In the genomic region with DNA sequence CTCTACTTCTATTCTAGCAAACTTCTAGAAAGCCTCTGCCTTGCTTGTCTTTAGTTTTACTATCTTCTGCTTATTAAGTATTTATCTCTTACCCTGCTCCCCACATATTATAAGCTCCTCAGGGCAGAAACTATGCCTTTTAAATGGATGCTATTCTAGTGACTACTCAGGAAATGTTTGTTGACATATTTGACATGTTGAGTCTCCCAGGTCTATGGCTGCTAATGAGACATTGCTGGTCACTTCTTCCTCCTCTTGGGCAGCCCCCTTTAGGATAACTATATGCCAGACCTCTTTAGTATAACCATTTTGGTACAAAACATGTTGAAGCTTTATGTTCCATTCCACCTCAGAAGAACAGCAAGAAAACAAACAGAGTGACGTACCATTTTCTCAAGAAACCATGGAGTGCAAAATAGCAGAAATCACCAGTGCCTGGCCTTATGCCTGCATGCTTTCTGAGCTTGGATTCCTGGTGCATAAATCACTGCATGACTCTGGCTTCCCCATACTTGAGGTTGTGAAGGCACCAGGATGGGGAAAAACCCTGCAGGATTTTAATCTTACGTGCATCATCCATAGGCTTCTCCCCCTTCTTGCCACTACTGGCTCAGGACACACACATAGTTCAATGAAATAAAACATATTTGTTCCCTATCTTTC, we compare ENCODE assay signal across 9 cellular contexts.
DNase-seq lines count a peak whose midpoint lies in the region; ATAC-seq and TF ChIP-seq lines count a peak whose summit lies in the region.
"Had no signal": no experiment of that assay in that cellular context is flagged by ENCODE, and none has a peak within 500 bp of the region (broad histone marks: within the 10 kb centered on the region; RNA-seq: fewer than 3 reads in every experiment).

No MANE protein-coding gene starts in this region.

- H3K9me3 Mint-ChIP-seq in effector memory CD8-positive, alpha-beta T cell, result no peaks in the 10 kb centered on the region

- no peaks in the 10 kb centered on the region for H4K20me1 ChIP-seq in smooth muscle cell (ENCODE audit: low read depth)

- H3K4me3 ChIP-seq in HFF-Myc (replicated peaks; ENCODE audit: low read depth, low read length) (no peak overlapping the region), smooth muscle cell (no peak overlapping the region)
- H3K4me3 ChIP-seq: pancreas had no signal

- WGBS in smooth muscle cell (ENCODE audit: low lambda C conversion rate), result 4% methylated on average over 2 of the region's 2 CpGs

- H3K27me3 Mint-ChIP-seq in effector memory CD8-positive, alpha-beta T cell, result peaks cover 57 to 58% of the 10 kb centered on the region in 2 donors

- peak overlapping the region; percentile 81 for H3K9ac ChIP-seq in smooth muscle cell (ENCODE audit: low read depth)

- no peak overlapping the region for H3K4me3 Mint-ChIP-seq in effector memory CD8-positive, alpha-beta T cell

- peaks cover 29% of the 10 kb centered on the region for H3K4me1 ChIP-seq in foreskin keratinocyte
- H3K4me1 ChIP-seq in smooth muscle cell (ENCODE audit: low read depth), result peaks cover 28% of the 10 kb centered on the region
- H3K4me1 ChIP-seq: pancreas had no signal

- H2AFZ ChIP-seq in smooth muscle cell (ENCODE audit: low read depth), result peak overlapping the region; percentile 11

- no peaks in the 10 kb centered on the region for H3K36me3 ChIP-seq in smooth muscle cell (ENCODE audit: low read depth)
- H3K36me3 ChIP-seq: pancreas had no signal

- DNase-seq in HFF-Myc (ENCODE audit: extremely low read depth, low read depth), result peak; percentile 79
- DNase-seq in amniotic epithelial cell (ENCODE audit: low read depth), result peak; percentile 98
- DNase-seq in foreskin keratinocyte, result peak; percentile 96 to 99
- no peak for DNase-seq in smooth muscle cell (lab: John Stamatoyannopoulos, UW; ENCODE audit: unreplicated experiment)
- no peak for DNase-seq in activated CD8-positive, alpha-beta memory T cell treated with anti-CD3 and anti-CD28 coated beads, Interleukin-2, amount 50 U/mL, for 48 hours
- DNase-seq in effector memory CD8-positive, alpha-beta T cell, result no peak
- DNase-seq: pancreas had no signal

- TF ChIP-seq CTCF in HFF-Myc (IDR thresholded peaks at IDR 0.05; ENCODE audit: low read depth, low read length, missing control alignments) (no peak), foreskin keratinocyte (conservative IDR thresholded peaks at IDR 0.05) (no peak), smooth muscle cell (IDR thresholded peaks at IDR 0.05; ENCODE audit: borderline replicate concordance, insufficient read depth, poor library complexity, severe bottlenecking) (no peak)

- no peaks in the 10 kb centered on the region for H3K36me3 Mint-ChIP-seq in effector memory CD8-positive, alpha-beta T cell (ENCODE audit: insufficient read depth)

- peaks cover 15% of the 10 kb centered on the region for H3F3A ChIP-seq in smooth muscle cell (ENCODE audit: low read depth)

- H3K27ac Mint-ChIP-seq in effector memory CD8-positive, alpha-beta T cell, result no peak overlapping the region

- no peaks in the 10 kb centered on the region for H3K4me1 Mint-ChIP-seq in effector memory CD8-positive, alpha-beta T cell (ENCODE audit: low read depth in 2 of 2)

- no peaks in the 10 kb centered on the region for H3K79me2 ChIP-seq in smooth muscle cell (ENCODE audit: low read depth)

- H3K27ac ChIP-seq in foreskin keratinocyte (peak overlapping the region; percentile 92), smooth muscle cell (ENCODE audit: low read depth) (peak overlapping the region; percentile 92)
- H3K27ac ChIP-seq: pancreas had no signal

- H3K4me2 ChIP-seq in smooth muscle cell, result peak overlapping the region; percentile 37

- H3K9me3 ChIP-seq in smooth muscle cell (replicated peaks; ENCODE audit: low read depth), result no peaks in the 10 kb centered on the region
- H3K9me3 ChIP-seq: pancreas had no signal

- H3K27me3 ChIP-seq in foreskin keratinocyte (no peaks in the 10 kb centered on the region), smooth muscle cell (ENCODE audit: low read depth) (no peaks in the 10 kb centered on the region)
- H3K27me3 ChIP-seq: pancreas had no signal

- ATAC-seq in foreskin keratinocyte (peak; percentile 96), GM19324 (IDR thresholded peaks at IDR 0.05; ENCODE audit: low FRiP score, unreplicated experiment) (no peak), GM18858 (IDR thresholded peaks at IDR 0.05; ENCODE audit: unreplicated experiment) (no peak)
- no peak for ATAC-seq in effector memory CD8-positive, alpha-beta T cell (replicated peaks)

Comparison
In these comparisons a context has a peak if more than half of its experiments do, and no peak if none do; other contexts are left out.
1. DNase-seq: peak in HFF-Myc (single experiment), amniotic epithelial cell (single experiment) and foreskin keratinocyte (2 of 2); none in smooth muscle cell (single experiment), activated CD8-positive, alpha-beta memory T cell treated with anti-CD3 and anti-CD28 coated beads, Interleukin-2, amount 50 U/mL, for 48 hours (single experiment) and effector memory CD8-positive, alpha-beta T cell (0 of 3).